Comparison of ENCODE assay signal across 8 cellular contexts in genomic region chr11:67427364-67427859, GRCh38. TPM values are rescaled to one million over a fixed set of nuclear protein-coding genes. Genes with fewer than 3 reads are reported as not detected.
A peak's percentile ranks its signal among the peaks of the same experiment; 100 is the strongest.
DNase-seq lines count a peak whose midpoint lies in the region; ATAC-seq, FAIRE-seq and TF ChIP-seq lines count a peak whose summit lies in the region.
"Not testable (repeated sequence)": the region's sequence is repeated elsewhere in the genome, so short reads cannot be mapped to it uniquely, and the experiment has no call there.

No MANE protein-coding gene starts in this region.

- H3K4me1 Mint-ChIP-seq in CD4-positive, CD25-positive, alpha-beta regulatory T cell = peaks cover 5 to 75% (median 25%) of the 10 kb centered on the region in 4 donors
- not testable (repeated sequence) for H3K4me1 Mint-ChIP-seq in WTC11

- H3K9ac ChIP-seq in K562 (ENCODE audit: insufficient read depth in 1 of 2, low read depth in 2 of 2, low read length in 2 of 2) = peak overlapping the region in 1 of 2 experiments; percentile 62; a peak in 1 of 4 replicates

- H3K27me3 ChIP-seq in CD4-positive, CD25-positive, alpha-beta regulatory T cell (ENCODE audit: control insufficient read depth, insufficient read depth, low read length); K562 (ENCODE audit: control insufficient read depth in 2 of 2, insufficient read depth in 2 of 2, low read length in 2 of 2); esophagus squamous epithelium; right lobe of liver; pancreas: not testable (repeated sequence)

- CTCF ChIA-PET in WTC11 (lab: Charles Lee) = interaction anchor here (1.1 to 4.5 kb wide), 2 partner anchors 26 to 36 kb away, joined by 3 to 23 read pairs; partner anchors contain the start of genes PPP1CA and RAD9A
- CTCF ChIA-PET in K562 (lab: Yijun Ruan, JAX; ENCODE audit: low intra/inter-chr PET ratio) = not testable (repeated sequence)

- not testable (repeated sequence) for ATAC-seq in CD4-positive, CD25-positive, alpha-beta regulatory T cell (ENCODE audit: low read depth in 2 of 2); WTC11; K562; pancreas
- peak; percentile 5 to 57 (median 46) for ATAC-seq in right lobe of liver

- TF ChIP-seq EP300 in K562 (IDR thresholded peaks at IDR 0.05; ENCODE audit: low read length) = not testable (repeated sequence)

- H2AFZ ChIP-seq in K562 (ENCODE audit: low read depth, low read length) = peak overlapping the region; percentile 93

- H3K9me3 Mint-ChIP-seq in CD4-positive, CD25-positive, alpha-beta regulatory T cell; WTC11: not testable (repeated sequence)

- peaks cover 25% of the 10 kb centered on the region for H3K79me2 ChIP-seq in K562 (ENCODE audit: control insufficient read depth, insufficient read depth, low read length)

- not testable (repeated sequence) for FAIRE-seq in K562 (lab: Jason Lieb, UNC); pancreas (lab: Jason Lieb, UNC)

- in situ Hi-C loops in K562 (cut with MboI) = not testable (repeated sequence)

- H3K27ac Mint-ChIP-seq in CD4-positive, CD25-positive, alpha-beta regulatory T cell = peak overlapping the region; percentile 95 to 97 (median 97)
- peak overlapping the region; percentile 93 for H3K27ac Mint-ChIP-seq in WTC11

- not testable (repeated sequence) for H3K27me3 Mint-ChIP-seq in CD4-positive, CD25-positive, alpha-beta regulatory T cell; WTC11 (ENCODE audit: low read depth)

- H3K4me1 ChIP-seq in CD4-positive, CD25-positive, alpha-beta regulatory T cell (ENCODE audit: control insufficient read depth, insufficient read depth, low read length, poor library complexity, severe bottlenecking) = peaks cover 32% of the 10 kb centered on the region
- peaks cover 9 to 38% of the 10 kb centered on the region in 2 experiments; a peak in 4 of 5 replicates for H3K4me1 ChIP-seq in K562 (replicated peaks in 1 of 2; ENCODE audit: control insufficient read depth in 2 of 2, insufficient read depth in 2 of 2, low read length in 2 of 2)
- H3K4me1 ChIP-seq in esophagus squamous epithelium = peaks cover 11 to 54% (median 29%) of the 10 kb centered on the region in 3 donors
- H3K4me1 ChIP-seq in right lobe of liver = peaks cover 0 to 19% (median 2%) of the 10 kb centered on the region in 4 donors
- H3K4me1 ChIP-seq in pancreas = peaks cover 4 to 14% (median 12%) of the 10 kb centered on the region in 3 donors

- DNase-seq in CD4-positive, CD25-positive, alpha-beta regulatory T cell; Jurkat, Clone E6-1 (ENCODE audit: low read depth, low spot score); WTC11 (ENCODE audit: low spot score); K562 (ENCODE audit: extremely low read depth in 1 of 4, low spot score in 3 of 4); esophagus squamous epithelium (lab: John Stamatoyannopoulos, UW); right lobe of liver; pancreas: not testable (repeated sequence)

- not testable (repeated sequence) for H3K9me3 ChIP-seq in CD4-positive, CD25-positive, alpha-beta regulatory T cell (ENCODE audit: control insufficient read depth in 2 of 2, low read length in 2 of 2); K562 (replicated peaks; ENCODE audit: control insufficient read depth, insufficient read depth, low read depth, low read length); esophagus squamous epithelium; right lobe of liver; pancreas

- H3K27ac ChIP-seq in CD4-positive, CD25-positive, alpha-beta regulatory T cell (ENCODE audit: insufficient read depth, low read length, poor library complexity, severe bottlenecking) = peak overlapping the region; percentile 89
- H3K27ac ChIP-seq in K562 (ENCODE audit: extremely low read depth, low read depth, low read length) (peak overlapping the region; percentile 56; the same call in 2 of the 3 replicates), esophagus squamous epithelium (peak overlapping the region; percentile 93 to 97 (median 95)), right lobe of liver (peak overlapping the region; percentile 49 to 84 (median 78)), pancreas (peak overlapping the region; percentile 62 to 89 (median 76)), temporal lobe (ENCODE audit: low read depth, low read length) (peak overlapping the region; percentile 96)

- H3K4me3 Mint-ChIP-seq in CD4-positive, CD25-positive, alpha-beta regulatory T cell = peak overlapping the region; percentile 95 to 99 (median 98)
- peak overlapping the region; percentile 97 for H3K4me3 Mint-ChIP-seq in WTC11

- not testable (repeated sequence) for H3K36me3 Mint-ChIP-seq in CD4-positive, CD25-positive, alpha-beta regulatory T cell; WTC11

- TF ChIP-seq CTCF in WTC11 (IDR thresholded peaks at IDR 0.05); K562 (IDR thresholded peaks at IDR 0.05 in 2 of 3, conservative IDR thresholded peaks at IDR 0.05 in 1 of 3; ENCODE audit: insufficient read depth in 2 of 3, low read depth in 1 of 3, low read length in 3 of 3); esophagus squamous epithelium (IDR thresholded peaks at IDR 0.05); right lobe of liver (IDR thresholded peaks at IDR 0.05); pancreas (IDR thresholded peaks at IDR 0.05): not testable (repeated sequence)

- TF ChIP-seq RAD21 in K562 (CRISPR knock-in tag; conservative IDR thresholded peaks at IDR 0.05 in 1 of 2, IDR thresholded peaks at IDR 0.05 in 1 of 2) = not testable (repeated sequence)

- H4K20me1 ChIP-seq in K562 (replicated peaks; ENCODE audit: control insufficient read depth, insufficient read depth, low read length) = not testable (repeated sequence)

- peak overlapping the region; percentile 93 for H3K4me2 ChIP-seq in K562 (ENCODE audit: insufficient read depth, low read length)

- not testable (repeated sequence) for BruUV-seq in K562 (replicated peaks; lab: Mats Ljungman, UMichigan)

- not testable (repeated sequence) for TF ChIP-seq POLR2A in K562 (conservative IDR thresholded peaks at IDR 0.05); esophagus squamous epithelium (IDR thresholded peaks at IDR 0.05); right lobe of liver (IDR thresholded peaks at IDR 0.05)

- peaks cover 12% of the 10 kb centered on the region for H3K36me3 ChIP-seq in CD4-positive, CD25-positive, alpha-beta regulatory T cell (ENCODE audit: control insufficient read depth, insufficient read depth, low read length)
- H3K36me3 ChIP-seq in K562 (ENCODE audit: control insufficient read depth, insufficient read depth, low read length) (peaks cover 32% of the 10 kb centered on the region; the same call in 2 of the 3 replicates), esophagus squamous epithelium (peaks cover 10 to 28% (median 10%) of the 10 kb centered on the region in 3 donors), right lobe of liver (peaks cover 0 to 16% (median under 1%) of the 10 kb centered on the region in 4 donors)
- H3K36me3 ChIP-seq in pancreas = not testable (repeated sequence)

- POLR2A ChIA-PET in WTC11 (lab: Charles Lee) = interaction anchor here (0.9 to 2.7 kb wide), 3 partner anchors 26 to 41 kb away, joined by 3 to 10 read pairs (median 3); partner anchors contain the start of genes PPP1CA and TMEM134
- POLR2A ChIA-PET in K562 (lab: Yijun Ruan, JAX) = interaction anchor here (0.6 to 0.7 kb wide), 2 partner anchors 117 to 122 kb away, joined by 3 read pairs; no protein-coding TSS in a partner anchor

- not testable (repeated sequence) for H3K9me1 ChIP-seq in K562 (ENCODE audit: control insufficient read depth, insufficient read depth, low read length)

- WGBS in K562 (ENCODE audit: insufficient coverage, low coverage, missing lambda C conversion rate) = 84% methylated on average over 18 of the region's 19 CpGs
- WGBS in esophagus squamous epithelium, 2 donors = 66 to 70% methylated on average over 19 of the region's 19 CpGs
- 52% methylated on average over 17 of the region's 19 CpGs for WGBS in right lobe of liver (ENCODE audit: insufficient coverage, low coverage, low lambda C conversion rate, missing lambda C conversion rate)
- 58 to 59% methylated on average over 19 of the region's 19 CpGs for whole genome bisulfite sequencing in pancreas, 2 donors

- intact Hi-C loops in K562 (cut with micrococcal nuclease) = loop anchor here (5.0 kb wide), 1 partner anchor 80 kb away; the partner anchor contains the start of genes CDK2AP2 and PITPNM1
- intact Hi-C loops in esophagus squamous epithelium (cut with DNase I); right lobe of liver (cut with DNase I); pancreas (cut with DNase I): not testable (repeated sequence)

- peak overlapping the region; percentile 97 for H3K4me3 ChIP-seq in CD4-positive, CD25-positive, alpha-beta regulatory T cell (ENCODE audit: low read depth, low read length)
- peak overlapping the region; percentile 100 for H3K4me3 ChIP-seq in Jurkat, Clone E6-1 (ENCODE audit: low read length)
- H3K4me3 ChIP-seq in K562 = peak overlapping the region; percentile 83
- peak overlapping the region; percentile 85 to 96 (median 90) for H3K4me3 ChIP-seq in esophagus squamous epithelium
- H3K4me3 ChIP-seq in right lobe of liver = peak overlapping the region; percentile 61 to 79 (median 74)
- H3K4me3 ChIP-seq in pancreas = peak overlapping the region; percentile 59 to 94 (median 84)

RNA-seq across cellular contexts. Expression of gene RPS6KB2, which starts 0.9 kb away (rescaled TPM):
- total RNA-seq in CD4-positive, CD25-positive, alpha-beta regulatory T cell = 66.0 TPM
- polyA plus RNA-seq in CD4-positive, CD25-positive, alpha-beta regulatory T cell = 10 to 100 TPM; 44.4 to 61.5 (median 50.3) TPM
- 105 TPM for polyA plus RNA-seq in Jurkat, Clone E6-1 (2012; ENCODE audit: insufficient read depth, insufficient read length)
- 44.3 to 54.7 TPM (median 50.2 TPM) in 3 replicates for total RNA-seq in WTC11 (2021)
- total RNA-seq in K562 (2011; cell fraction: chromatin; rRNA removed; ENCODE audit: low replicate concordance) = 106 and 334 TPM in 2 replicates
- total RNA-seq in K562 (2011; cell fraction: nucleolus; rRNA removed) = 232 and 293 TPM in 2 replicates
- 151 and 161 TPM in 2 replicates for total RNA-seq in K562 (2011; cell fraction: nucleoplasm; rRNA removed)
- 115 and 132 TPM in 2 replicates for total RNA-seq in K562 (2014; rRNA removed)
- total RNA-seq in K562 (2014; rRNA removed; fragmentation: Illumina TruSeq; extraction: Trizol) = 23.8 and 33.6 TPM in 2 replicates
- total RNA-seq in K562 (2015; rRNA removed; fragmentation: Illumina TruSeq; extraction: Trizol) = 73.0 and 74.5 TPM in 2 replicates
- 98.8 and 101 TPM in 2 replicates for total RNA-seq in K562 (2021)
- 75.5 and 82.6 TPM in 2 replicates for polyA plus RNA-seq in K562 (2011; rRNA removed)
- 85.9 and 172 TPM in 2 replicates for polyA plus RNA-seq in K562 (2011; cell fraction: cytosol; rRNA removed)
- polyA plus RNA-seq in K562 (2011; cell fraction: nucleus; rRNA removed) = 259 and 345 TPM in 2 replicates
- polyA plus RNA-seq in K562 (2012) = 64.6 and 80.7 TPM in 2 replicates
- polyA plus RNA-seq in K562 (2014; fragmentation: Illumina TruSeq; extraction: Trizol) = 84.2 and 101 TPM in 2 replicates
- polyA plus RNA-seq in K562 (2014; fragmentation: Nextera tagmentation; extraction: Ambion mirVana) = 1 to 10 TPM in 1 of 2 experiments, under 1 TPM in 1; 0.42 to 3.1 TPM
- polyA plus RNA-seq in K562 (2014; rRNA removed) = 122 and 132 TPM in 2 replicates
- 44.1 and 67.9 TPM in 2 replicates for polyA minus RNA-seq in K562 (2011; rRNA and poly(A)+ RNA removed)
- polyA minus RNA-seq in K562 (2011; cell fraction: cytosol; rRNA and poly(A)+ RNA removed) = 44.3 and 51.4 TPM in 2 replicates
- polyA minus RNA-seq in K562 (2011; cell fraction: nucleus; rRNA and poly(A)+ RNA removed) = 68.7 and 72.5 TPM in 2 replicates
- 100 to 1,000 TPM in 3 of 4 donors, 10 to 100 TPM in 1; 67.5 to 121 (median 113) TPM for total RNA-seq in esophagus squamous epithelium
- 10 to 100 TPM; 18.8 to 37.1 (median 27.1) TPM for total RNA-seq in right lobe of liver
- total RNA-seq in pancreas = 10 to 100 TPM; 17.6 to 29.3 (median 21.7) TPM
- 10 to 100 TPM; 57.4 to 71.6 TPM for polyA plus RNA-seq in pancreas
- total RNA-seq in temporal lobe = 15.7 TPM

RNA-seq across cellular contexts. Expression of gene PTPRCAP, which starts 10.1 kb away (rescaled TPM):
- 291 TPM for total RNA-seq in CD4-positive, CD25-positive, alpha-beta regulatory T cell
- 1,000 to 10,000 TPM in 1 of 4 donors, 100 to 1,000 TPM in 3; 829 to 1,084 (median 978) TPM for polyA plus RNA-seq in CD4-positive, CD25-positive, alpha-beta regulatory T cell
- 125 TPM for polyA plus RNA-seq in Jurkat, Clone E6-1 (2012; ENCODE audit: insufficient read depth, insufficient read length)
- total RNA-seq in WTC11 (2021) = 3.5 to 4.0 TPM (median 3.6 TPM) in 3 replicates
- total RNA-seq in K562 (2011; cell fraction: chromatin; rRNA removed; ENCODE audit: low replicate concordance) = 2.2 and 10.5 TPM in 2 replicates
- total RNA-seq in K562 (2011; cell fraction: nucleolus; rRNA removed) = 8.8 and 10.2 TPM in 2 replicates
- total RNA-seq in K562 (2011; cell fraction: nucleoplasm; rRNA removed) = 1.9 and 2.4 TPM in 2 replicates
- total RNA-seq in K562 (2014; rRNA removed) = 0.45 and 1.9 TPM in 2 replicates
- not detected in 2 replicates for total RNA-seq in K562 (2014; rRNA removed; fragmentation: Illumina TruSeq; extraction: Trizol)
- 0.22 and 0.49 TPM in 2 replicates for total RNA-seq in K562 (2015; rRNA removed; fragmentation: Illumina TruSeq; extraction: Trizol)
- total RNA-seq in K562 (2021) = 1.1 and 1.5 TPM in 2 replicates
- 0.51 and 0.64 TPM in 2 replicates for polyA plus RNA-seq in K562 (2011; rRNA removed)
- 0.41 and 2.2 TPM in 2 replicates for polyA plus RNA-seq in K562 (2011; cell fraction: cytosol; rRNA removed)
- polyA plus RNA-seq in K562 (2011; cell fraction: nucleus; rRNA removed) = 10.9 and 26.0 TPM in 2 replicates
- 1.5 and 3.4 TPM in 2 replicates for polyA plus RNA-seq in K562 (2012)
- polyA plus RNA-seq in K562 (2014; fragmentation: Illumina TruSeq; extraction: Trizol) = not detected in 2 replicates
- polyA plus RNA-seq in K562 (2014; fragmentation: Nextera tagmentation; extraction: Ambion mirVana) = not detected
- polyA plus RNA-seq in K562 (2014; rRNA removed) = 0.85 and 2.0 TPM in 2 replicates
- polyA minus RNA-seq in K562 (2011; rRNA and poly(A)+ RNA removed) = 0.18 and 0.21 TPM in 2 replicates
- not detected in 2 replicates for polyA minus RNA-seq in K562 (2011; cell fraction: cytosol; rRNA and poly(A)+ RNA removed)
- polyA minus RNA-seq in K562 (2011; cell fraction: nucleus; rRNA and poly(A)+ RNA removed) = 1.4 and 3.2 TPM in 2 replicates
- 10 to 100 TPM in 1 of 4 donors, 1 to 10 TPM in 3; 5.9 to 14.1 (median 6.8) TPM for total RNA-seq in esophagus squamous epithelium
- 1 to 10 TPM in 4 of 6 experiments, under 1 TPM in 2; 0.72 to 2.8 (median 2.1) TPM for total RNA-seq in right lobe of liver
- total RNA-seq in pancreas = 1 to 10 TPM in 4 of 6 donors, under 1 TPM in 2; 0.63 to 4.1 (median 1.8) TPM
- polyA plus RNA-seq in pancreas = 10 to 100 TPM; 10.9 to 13.1 TPM
- total RNA-seq in temporal lobe = not detected

RNA-seq across cellular contexts. Expression of gene CARNS1, which starts 11.9 kb away (rescaled TPM):
- 7.8 TPM for total RNA-seq in CD4-positive, CD25-positive, alpha-beta regulatory T cell
- 1 to 10 TPM in 2 of 4 donors, under 1 TPM in 2; 0.63 to 2.3 (median 1.1) TPM for polyA plus RNA-seq in CD4-positive, CD25-positive, alpha-beta regulatory T cell
- polyA plus RNA-seq in Jurkat, Clone E6-1 (2012; ENCODE audit: insufficient read depth, insufficient read length) = 0.58 TPM
- total RNA-seq in WTC11 (2021) (1.3 to 2.6 TPM (median 2.4 TPM) in 3 replicates), K562 (2014; rRNA removed) (0.12 and 0.18 TPM in 2 replicates), K562 (2014; rRNA removed; fragmentation: Illumina TruSeq; extraction: Trizol) (not detected in 2 replicates), K562 (2015; rRNA removed; fragmentation: Illumina TruSeq; extraction: Trizol) (0.04 TPM in 1 of 2 replicates, not detected in the other), K562 (2021) (0.07 and 0.13 TPM in 2 replicates), esophagus squamous epithelium (under 1 TPM; 0.09 to 0.76 (median 0.25) TPM), right lobe of liver (under 1 TPM in 5 of 6 experiments, not detected in 1; 0.12 to 0.31 (median 0.22) TPM), pancreas (1 to 10 TPM in 1 of 6 donors, under 1 TPM in 5; 0.39 to 1.1 (median 0.80) TPM), temporal lobe (0.25 TPM)
- total RNA-seq in K562 (2011; cell fraction: chromatin; rRNA removed; ENCODE audit: low replicate concordance) = 0.49 TPM in 1 of 2 replicates, not detected in the other
- total RNA-seq in K562 (2011; cell fraction: nucleolus; rRNA removed) = 0.13 and 0.17 TPM in 2 replicates
- 0.15 TPM in 2 replicates for total RNA-seq in K562 (2011; cell fraction: nucleoplasm; rRNA removed)
- polyA plus RNA-seq in K562 (2011; rRNA removed) (0.04 and 0.06 TPM in 2 replicates), K562 (2014; fragmentation: Illumina TruSeq; extraction: Trizol) (0.06 and 0.07 TPM in 2 replicates), K562 (2014; fragmentation: Nextera tagmentation; extraction: Ambion mirVana) (under 1 TPM in 1 of 2 experiments, not detected in 1; 0.01 TPM), K562 (2014; rRNA removed) (0.03 and 0.07 TPM in 2 replicates), pancreas (1 to 10 TPM in 1 of 2 donors, under 1 TPM in 1; 0.89 to 2.2 TPM)
- polyA plus RNA-seq in K562 (2011; cell fraction: cytosol; rRNA removed) = 0.03 and 0.15 TPM in 2 replicates
- 0.11 and 0.37 TPM in 2 replicates for polyA plus RNA-seq in K562 (2011; cell fraction: nucleus; rRNA removed)
- 0.17 and 0.24 TPM in 2 replicates for polyA plus RNA-seq in K562 (2012)
- 0.04 TPM in 1 of 2 replicates, not detected in the other for polyA minus RNA-seq in K562 (2011; rRNA and poly(A)+ RNA removed)
- polyA minus RNA-seq in K562 (2011; cell fraction: cytosol; rRNA and poly(A)+ RNA removed) = not detected in 2 replicates
- polyA minus RNA-seq in K562 (2011; cell fraction: nucleus; rRNA and poly(A)+ RNA removed) = not detected in 2 replicates

RNA-seq across cellular contexts. Expression of gene CORO1B, which starts 15.9 kb away (rescaled TPM):
- total RNA-seq in CD4-positive, CD25-positive, alpha-beta regulatory T cell = 70.5 TPM
- 100 to 1,000 TPM in 1 of 4 donors, 10 to 100 TPM in 3; 46.8 to 109 (median 72.8) TPM for polyA plus RNA-seq in CD4-positive, CD25-positive, alpha-beta regulatory T cell
- polyA plus RNA-seq in Jurkat, Clone E6-1 (2012; ENCODE audit: insufficient read depth, insufficient read length) = 41.4 TPM
- total RNA-seq in WTC11 (2021) = 100 to 109 TPM (median 102 TPM) in 3 replicates
- 31.2 and 107 TPM in 2 replicates for total RNA-seq in K562 (2011; cell fraction: chromatin; rRNA removed; ENCODE audit: low replicate concordance)
- total RNA-seq in K562 (2011; cell fraction: nucleolus; rRNA removed) = 111 and 119 TPM in 2 replicates
- total RNA-seq in K562 (2011; cell fraction: nucleoplasm; rRNA removed) = 33.6 and 41.0 TPM in 2 replicates
- 120 and 167 TPM in 2 replicates for total RNA-seq in K562 (2014; rRNA removed)
- total RNA-seq in K562 (2014; rRNA removed; fragmentation: Illumina TruSeq; extraction: Trizol) = 5.2 and 14.6 TPM in 2 replicates
- total RNA-seq in K562 (2015; rRNA removed; fragmentation: Illumina TruSeq; extraction: Trizol) = 73.6 and 73.9 TPM in 2 replicates
- 98.1 and 107 TPM in 2 replicates for total RNA-seq in K562 (2021)
- 45.1 and 84.3 TPM in 2 replicates for polyA plus RNA-seq in K562 (2011; rRNA removed)
- polyA plus RNA-seq in K562 (2011; cell fraction: cytosol; rRNA removed) = 89.0 and 162 TPM in 2 replicates
- 134 and 224 TPM in 2 replicates for polyA plus RNA-seq in K562 (2011; cell fraction: nucleus; rRNA removed)
- 82.1 and 171 TPM in 2 replicates for polyA plus RNA-seq in K562 (2012)
- 66.3 and 93.6 TPM in 2 replicates for polyA plus RNA-seq in K562 (2014; fragmentation: Illumina TruSeq; extraction: Trizol)
- polyA plus RNA-seq in K562 (2014; fragmentation: Nextera tagmentation; extraction: Ambion mirVana) = 1 to 10 TPM in 1 of 2 experiments, under 1 TPM in 1; 0.23 to 1.0 TPM
- 87.8 and 98.1 TPM in 2 replicates for polyA plus RNA-seq in K562 (2014; rRNA removed)
- 26.3 and 36.5 TPM in 2 replicates for polyA minus RNA-seq in K562 (2011; rRNA and poly(A)+ RNA removed)
- polyA minus RNA-seq in K562 (2011; cell fraction: cytosol; rRNA and poly(A)+ RNA removed) = 64.5 and 70.8 TPM in 2 replicates
- 51.2 and 64.8 TPM in 2 replicates for polyA minus RNA-seq in K562 (2011; cell fraction: nucleus; rRNA and poly(A)+ RNA removed)
- 100 to 1,000 TPM in 1 of 4 donors, 10 to 100 TPM in 3; 52.2 to 122 (median 57.6) TPM for total RNA-seq in esophagus squamous epithelium
- 10 to 100 TPM; 28.5 to 58.6 (median 40.4) TPM for total RNA-seq in right lobe of liver
- 10 to 100 TPM; 40.3 to 56.3 (median 47.7) TPM for total RNA-seq in pancreas
- 10 to 100 TPM; 53.0 to 66.4 TPM for polyA plus RNA-seq in pancreas
- total RNA-seq in temporal lobe = 19.2 TPM

RNA-seq across cellular contexts. Expression of gene TBC1D10C, which starts 23.5 kb away (rescaled TPM):
- 312 TPM for total RNA-seq in CD4-positive, CD25-positive, alpha-beta regulatory T cell
- 100 to 1,000 TPM; 328 to 504 (median 378) TPM for polyA plus RNA-seq in CD4-positive, CD25-positive, alpha-beta regulatory T cell
- 105 TPM for polyA plus RNA-seq in Jurkat, Clone E6-1 (2012; ENCODE audit: insufficient read depth, insufficient read length)
- total RNA-seq in WTC11 (2021) (0.72 to 1.0 TPM (median 0.96 TPM) in 3 replicates), K562 (2014; rRNA removed) (0.68 and 1.1 TPM in 2 replicates), K562 (2014; rRNA removed; fragmentation: Illumina TruSeq; extraction: Trizol) (0.22 and 0.26 TPM in 2 replicates), K562 (2015; rRNA removed; fragmentation: Illumina TruSeq; extraction: Trizol) (0.90 and 1.1 TPM in 2 replicates), K562 (2021) (1.2 and 1.5 TPM in 2 replicates), esophagus squamous epithelium (1 to 10 TPM; 1.7 to 7.2 (median 3.5) TPM), right lobe of liver (1 to 10 TPM in 5 of 6 experiments, under 1 TPM in 1; 0.73 to 2.7 (median 1.9) TPM), pancreas (1 to 10 TPM in 4 of 6 donors, under 1 TPM in 2; 0.05 to 2.9 (median 1.1) TPM), temporal lobe (0.25 TPM)
- total RNA-seq in K562 (2011; cell fraction: chromatin; rRNA removed; ENCODE audit: low replicate concordance) = 0.39 and 3.0 TPM in 2 replicates
- 1.8 and 3.3 TPM in 2 replicates for total RNA-seq in K562 (2011; cell fraction: nucleolus; rRNA removed)
- total RNA-seq in K562 (2011; cell fraction: nucleoplasm; rRNA removed) = 0.81 and 1.9 TPM in 2 replicates
- polyA plus RNA-seq in K562 (2011; rRNA removed) (0.95 and 1.1 TPM in 2 replicates), K562 (2014; fragmentation: Illumina TruSeq; extraction: Trizol) (0.16 and 0.71 TPM in 2 replicates), K562 (2014; fragmentation: Nextera tagmentation; extraction: Ambion mirVana) (not detected), K562 (2014; rRNA removed) (0.93 and 1.7 TPM in 2 replicates), pancreas (1 to 10 TPM; 1.5 to 2.5 TPM)
- polyA plus RNA-seq in K562 (2011; cell fraction: cytosol; rRNA removed) = 1.1 and 2.0 TPM in 2 replicates
- polyA plus RNA-seq in K562 (2011; cell fraction: nucleus; rRNA removed) = 8.2 and 12.2 TPM in 2 replicates
- 1.2 and 2.3 TPM in 2 replicates for polyA plus RNA-seq in K562 (2012)
- 0.27 and 0.53 TPM in 2 replicates for polyA minus RNA-seq in K562 (2011; rRNA and poly(A)+ RNA removed)
- polyA minus RNA-seq in K562 (2011; cell fraction: cytosol; rRNA and poly(A)+ RNA removed) = not detected in 2 replicates
- polyA minus RNA-seq in K562 (2011; cell fraction: nucleus; rRNA and poly(A)+ RNA removed) = 1.8 and 2.3 TPM in 2 replicates

Comparison
In these comparisons a context has a peak if more than half of its experiments do, and no peak if none do; other contexts are left out.
1. RNA of gene PTPRCAP, which starts 10.1 kb away (total RNA-seq): 291 TPM in CD4-positive, CD25-positive, alpha-beta regulatory T cell (single experiment); 5.9 to 14.1 TPM in esophagus squamous epithelium, 3.5 to 4.0 TPM in WTC11, 0.72 to 2.8 TPM in right lobe of liver, 0.63 to 4.1 TPM in pancreas, 0.22 to 10.5 TPM in K562 and not detected in temporal lobe (single experiment); every median in the first group is over 10 times any median in the second.
2. Peak in every context shown above with its lines, with median percentiles within 50 percentile points of each other: H3K27ac ChIP-seq and H3K4me3 ChIP-seq.